ENCODE assay signal across 8 cellular contexts in genomic region chr5:141650851-141651727, GRCh38. TPM values are rescaled to one million over a fixed set of nuclear protein-coding genes. Genes with fewer than 3 reads are reported as not detected.
DNase-seq lines count a peak whose midpoint lies in the region; ATAC-seq lines count a peak whose summit lies in the region.

Gene FCHSD1, minus strand, starts transcription at chr5:141651418. Its CDS starts 50 bp downstream, at chr5:141651368.

- H3K27ac Mint-ChIP-seq in T-helper 2 cell treated with Interferon-gamma antibody and Interleukin-4, amounts not matched to agents 5 μg/mL and 100 μg/mL, for 36 hours, result peak within 1 kb of the TSS; percentile 95

- intact Hi-C loops in sciatic nerve (cut with DNase I), result no loop called here

- H3K4me3 Mint-ChIP-seq in T-helper 2 cell treated with Interferon-gamma antibody and Interleukin-4, amounts not matched to agents 5 μg/mL and 100 μg/mL, for 36 hours, result peak within 1 kb of the TSS; percentile 98

- peaks cover 13% of the 10 kb centered on the region for H3K36me3 Mint-ChIP-seq in T-helper 2 cell treated with Interferon-gamma antibody and Interleukin-4, amounts not matched to agents 5 μg/mL and 100 μg/mL, for 36 hours (ENCODE audit: low read depth)

- ATAC-seq in GM21737 (IDR thresholded peaks at IDR 0.05; ENCODE audit: unreplicated experiment) (peak; percentile 94), sciatic nerve (peak; percentile 98)

- no peaks in the 10 kb centered on the region for H3K27me3 Mint-ChIP-seq in T-helper 2 cell treated with Interferon-gamma antibody and Interleukin-4, amounts not matched to agents 5 μg/mL and 100 μg/mL, for 36 hours (ENCODE audit: low read depth)

- DNase-seq in ELR (ENCODE audit: low read depth), result peak; percentile 83
- peak; percentile 50 to 58 for DNase-seq in Kasumi-1 (lab: John Stamatoyannopoulos, UW)
- peak; percentile 80 for DNase-seq in T-helper 2 cell treated with Interferon-gamma antibody and Interleukin-4, amounts not matched to agents 5 μg/mL and 100 μg/mL, for 36 hours (ENCODE audit: low spot score)
- DNase-seq in astrocyte of the hippocampus (ENCODE audit: low read depth, low spot score), result peak; percentile 91
- peak in 50 of 51 donors; percentile 17 to 94 (median 76) for DNase-seq in hypothalamus (lab: John Stamatoyannopoulos, UW)
- DNase-seq in sciatic nerve (ENCODE audit: low spot score), result peak; percentile 95
- no peak for DNase-seq in NCI-H446 treated with DMSO at 0.1 percent for 48 hours (lab: John Stamatoyannopoulos, UW)

- peaks cover 19% of the 10 kb centered on the region for H3K4me1 Mint-ChIP-seq in T-helper 2 cell treated with Interferon-gamma antibody and Interleukin-4, amounts not matched to agents 5 μg/mL and 100 μg/mL, for 36 hours (ENCODE audit: low read depth)

- no peaks in the 10 kb centered on the region for H3K9me3 Mint-ChIP-seq in T-helper 2 cell treated with Interferon-gamma antibody and Interleukin-4, amounts not matched to agents 5 μg/mL and 100 μg/mL, for 36 hours

RNA-seq across cellular contexts. Expression of gene FCHSD1, which starts in this region (rescaled TPM):
- total RNA-seq in sciatic nerve, result 33.0 TPM
